ENCODE assay signal across 8 cellular contexts in genomic region chr3:122921791-122922651, GRCh38.
DNase-seq lines count a peak whose midpoint lies in the region; ATAC-seq and TF ChIP-seq lines count a peak whose summit lies in the region.

No MANE protein-coding gene starts in this region.

- H3K4me3 ChIP-seq in mesodermal cell (ENCODE audit: extremely low read depth, insufficient read depth, low read length, poor library complexity, severe bottlenecking): peak overlapping the region; percentile 2

- no peaks in the 10 kb centered on the region for H3K36me3 ChIP-seq in mesodermal cell (ENCODE audit: control insufficient read depth, insufficient read depth, low read length)

- ATAC-seq in HG02610 (IDR thresholded peaks at IDR 0.05; ENCODE audit: unreplicated experiment): peak; percentile 35
- ATAC-seq in GM18907 (IDR thresholded peaks at IDR 0.05; ENCODE audit: unreplicated experiment): no peak
- no peak for ATAC-seq in GM19395 (IDR thresholded peaks at IDR 0.05; ENCODE audit: unreplicated experiment)

- no peak overlapping the region for H3K27ac Mint-ChIP-seq in activated T-helper 1 cell treated with anti-CD3 and anti-CD28 coated beads, Interleukin-12 subunit alpha, Interleukin-12 subunit beta, Interleukin-2, Interleukin-4 antibody, amounts not matched to agents 30 ng/mL and 10 ng/mL and 1 ng/mL, durations not matched to agents 14 hours and 24 hours and 36 hours

- H3K27ac ChIP-seq in mesodermal cell (ENCODE audit: low read depth, low read length, severe bottlenecking): no peak overlapping the region

- intact Hi-C loops in activated T-helper 1 cell treated with anti-CD3 and anti-CD28 coated beads, Interleukin-12 subunit alpha, Interleukin-12 subunit beta, Interleukin-2, Interleukin-4 antibody, amounts not matched to agents 30 ng/mL and 10 ng/mL and 1 ng/mL, durations not matched to agents 14 hours and 24 hours and 36 hours (cut with micrococcal nuclease): loop anchor here (10.0 kb wide), 1 partner anchor 167 kb away; no protein-coding TSS in a partner anchor

- H3K36me3 Mint-ChIP-seq in activated T-helper 1 cell treated with anti-CD3 and anti-CD28 coated beads, Interleukin-12 subunit alpha, Interleukin-12 subunit beta, Interleukin-2, Interleukin-4 antibody, amounts not matched to agents 30 ng/mL and 10 ng/mL and 1 ng/mL, durations not matched to agents 14 hours and 24 hours and 36 hours (ENCODE audit: low read depth): no peaks in the 10 kb centered on the region

- DNase-seq in GM10266 (ENCODE audit: extremely low spot score): peak; percentile 52
- peak; percentile 10 for DNase-seq in activated T-helper 1 cell treated with anti-CD3 and anti-CD28 coated beads, Interleukin-12 subunit alpha, Interleukin-12 subunit beta, Interleukin-2, Interleukin-4 antibody, amounts not matched to agents 30 ng/mL and 10 ng/mL and 1 ng/mL, durations not matched to agents 14 hours and 24 hours and 36 hours (ENCODE audit: low spot score)
- DNase-seq in hypothalamus (lab: John Stamatoyannopoulos, UW): no peak
- DNase-seq in superior temporal gyrus (ENCODE audit: extremely low spot score): no peak

- TF ChIP-seq CTCF in GM10266 (IDR thresholded peaks at IDR 0.05; ENCODE audit: control insufficient read depth, insufficient read depth, low read depth, missing control alignments): peak; percentile 3

- no peaks in the 10 kb centered on the region for H3K4me1 Mint-ChIP-seq in activated T-helper 1 cell treated with anti-CD3 and anti-CD28 coated beads, Interleukin-12 subunit alpha, Interleukin-12 subunit beta, Interleukin-2, Interleukin-4 antibody, amounts not matched to agents 30 ng/mL and 10 ng/mL and 1 ng/mL, durations not matched to agents 14 hours and 24 hours and 36 hours (ENCODE audit: low read depth)

- 36 to 45% methylated on average over 35 to 53 of the region's 68 CpGs for WGBS in mesodermal cell (ENCODE audit: insufficient coverage in 2 of 2), 2 experiments

- peaks cover 27% of the 10 kb centered on the region for H3K27me3 Mint-ChIP-seq in activated T-helper 1 cell treated with anti-CD3 and anti-CD28 coated beads, Interleukin-12 subunit alpha, Interleukin-12 subunit beta, Interleukin-2, Interleukin-4 antibody, amounts not matched to agents 30 ng/mL and 10 ng/mL and 1 ng/mL, durations not matched to agents 14 hours and 24 hours and 36 hours (ENCODE audit: insufficient read depth)

- H3K4me1 ChIP-seq in mesodermal cell (ENCODE audit: control insufficient read depth, insufficient read depth, low read length, poor library complexity, severe bottlenecking): no peaks in the 10 kb centered on the region

- H3K9me3 ChIP-seq in mesodermal cell (ENCODE audit: control insufficient read depth, low read length): no peaks in the 10 kb centered on the region

- H3K4me3 Mint-ChIP-seq in activated T-helper 1 cell treated with anti-CD3 and anti-CD28 coated beads, Interleukin-12 subunit alpha, Interleukin-12 subunit beta, Interleukin-2, Interleukin-4 antibody, amounts not matched to agents 30 ng/mL and 10 ng/mL and 1 ng/mL, durations not matched to agents 14 hours and 24 hours and 36 hours: no peak overlapping the region

- no peaks in the 10 kb centered on the region for H3K9me3 Mint-ChIP-seq in activated T-helper 1 cell treated with anti-CD3 and anti-CD28 coated beads, Interleukin-12 subunit alpha, Interleukin-12 subunit beta, Interleukin-2, Interleukin-4 antibody, amounts not matched to agents 30 ng/mL and 10 ng/mL and 1 ng/mL, durations not matched to agents 14 hours and 24 hours and 36 hours

Comparison
In these comparisons a context has a peak if more than half of its experiments do, and no peak if none do; other contexts are left out.
1. DNase-seq: peak in GM10266 (single experiment) and activated T-helper 1 cell treated with anti-CD3 and anti-CD28 coated beads, Interleukin-12 subunit alpha, Interleukin-12 subunit beta, Interleukin-2, Interleukin-4 antibody, amounts not matched to agents 30 ng/mL and 10 ng/mL and 1 ng/mL, durations not matched to agents 14 hours and 24 hours and 36 hours (single experiment); none in hypothalamus (0 of 51) and superior temporal gyrus (single experiment).